ENCODE assay signal across 12 cellular contexts in the genomic region with DNA sequence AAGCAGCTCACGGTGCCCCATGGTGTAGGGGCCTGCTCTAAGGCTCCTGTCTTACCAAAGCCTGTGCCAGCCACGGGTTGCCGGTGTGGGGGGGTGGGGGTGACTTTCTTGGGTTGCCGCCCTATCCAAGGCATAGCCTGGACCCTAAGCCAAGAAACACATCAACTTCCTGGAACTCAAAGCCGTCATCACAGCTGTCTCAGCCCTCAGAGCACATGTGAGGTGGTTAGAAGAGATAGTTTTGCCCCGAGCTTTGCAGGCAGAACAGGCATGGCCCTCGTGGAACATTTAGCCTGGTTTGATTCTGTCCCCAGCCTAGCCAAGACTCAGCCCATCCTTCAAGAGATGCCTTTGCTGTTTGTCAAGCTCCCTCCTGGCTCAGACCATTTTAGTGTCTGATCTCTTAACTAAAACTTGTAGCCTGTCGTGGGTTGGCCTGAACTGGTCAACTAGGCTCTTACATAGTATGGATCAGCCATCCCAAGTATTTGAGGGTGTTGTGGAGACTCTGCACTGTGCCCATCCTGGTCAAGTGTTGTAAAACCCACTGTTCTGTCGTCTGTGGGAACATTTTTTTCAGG.
A peak's percentile ranks its signal among the peaks of the same experiment; 100 is the strongest.
DNase-seq lines count a peak whose midpoint lies in the region; ATAC-seq, FAIRE-seq and TF ChIP-seq lines count a peak whose summit lies in the region.
"Had no signal": no experiment of that assay in that cellular context is flagged by ENCODE, and none has a peak within 500 bp of the region (broad histone marks: within the 10 kb centered on the region; RNA-seq: fewer than 3 reads in every experiment).

No MANE protein-coding gene starts in this region.

- H3K27me3 ChIP-seq in GM23338 (ENCODE audit: insufficient read depth) (no peaks in the 10 kb centered on the region), astrocyte (ENCODE audit: insufficient read depth, low read length) (no peaks in the 10 kb centered on the region), gastroesophageal sphincter (no peaks in the 10 kb centered on the region), skeletal muscle tissue (ENCODE audit: control insufficient read depth in 3 of 3, insufficient read depth in 3 of 3, low read length in 3 of 3) (no peaks in the 10 kb centered on the region)

- FAIRE-seq in astrocyte (lab: Jason Lieb, UNC), result peak; percentile 50

- H3K27ac ChIP-seq in GM23338 (ENCODE audit: low read depth) (peak overlapping the region; percentile 59; the same call in 1 of the 2 replicates), astrocyte (ENCODE audit: low read depth, low read length) (peak overlapping the region; percentile 44), gastroesophageal sphincter (peak overlapping the region in 3 of 4 donors; percentile 28 to 80 (median 29)), skeletal muscle tissue (ENCODE audit: low read depth, low read length) (peak overlapping the region; percentile 52)

- H3K36me3 ChIP-seq in GM23338 (ENCODE audit: insufficient read depth), result no peaks in the 10 kb centered on the region
- no peaks in the 10 kb centered on the region for H3K36me3 ChIP-seq in astrocyte (ENCODE audit: insufficient read depth, low read length)
- H3K36me3 ChIP-seq in gastroesophageal sphincter, result peaks cover 0 to 4% of the 10 kb centered on the region in 2 donors
- peaks cover 0 to 2% (median 0%) of the 10 kb centered on the region in 3 donors for H3K36me3 ChIP-seq in skeletal muscle tissue (ENCODE audit: control insufficient read depth in 3 of 3, insufficient read depth in 3 of 3, low read length in 3 of 3)

- no peak overlapping the region for H3K4me3 ChIP-seq in GM23338
- H3K4me3 ChIP-seq in astrocyte (ENCODE audit: insufficient read depth, low read depth, low read length), result no peak overlapping the region
- H3K4me3 ChIP-seq in gastroesophageal sphincter, result no peak overlapping the region
- H3K4me3 ChIP-seq in skeletal muscle tissue (ENCODE audit: low read length in 3 of 3), result peak overlapping the region in 1 of 3 donors; percentile 15

- DNase-seq in GM23338 (ENCODE audit: low spot score), result no peak
- DNase-seq in astrocyte (ENCODE audit: low read depth), result peak; percentile 74
- DNase-seq in GM10248 (ENCODE audit: extremely low spot score), result no peak
- no peak for DNase-seq in NCI-H69 (lab: John Stamatoyannopoulos, UW)
- no peak for DNase-seq in activated CD4-positive, alpha-beta memory T cell treated with anti-CD3 and anti-CD28 coated beads for 36 hours
- DNase-seq: effector CD8-positive, alpha-beta T cell; NCI-H526; nephron progenitor cell had no signal

- H3K4me3 Mint-ChIP-seq in GM23338 (no peak overlapping the region), astrocyte (ENCODE audit: unreplicated experiment) (no peak overlapping the region)
- H3K4me3 Mint-ChIP-seq in activated CD4-positive, alpha-beta memory T cell treated with anti-CD3 and anti-CD28 coated beads for 36 hours, result no peak overlapping the region

- intact Hi-C loops in activated CD4-positive, alpha-beta memory T cell treated with anti-CD3 and anti-CD28 coated beads for 36 hours (cut with micrococcal nuclease), result no loop called here

- POLR2A ChIA-PET in GM10248 (lab: Yijun Ruan, JAX), result no interaction called here
- POLR2A ChIA-PET in activated CD4-positive, alpha-beta memory T cell treated with anti-CD3 and anti-CD28 coated beads for 36 hours (lab: Charles Lee), result no interaction called here

- TF ChIP-seq EP300 in gastroesophageal sphincter (IDR thresholded peaks at IDR 0.05), result no peak

- H3K27ac Mint-ChIP-seq in GM23338 (peak overlapping the region; percentile 59), astrocyte (ENCODE audit: unreplicated experiment) (no peak overlapping the region)
- H3K27ac Mint-ChIP-seq in activated CD4-positive, alpha-beta memory T cell treated with anti-CD3 and anti-CD28 coated beads for 36 hours, result no peak overlapping the region
- H3K27ac Mint-ChIP-seq: activated naive CD4-positive, alpha-beta T cell treated with anti-CD3 and anti-CD28 coated beads, Interleukin-2, amount 50 U/mL, for 72 hours; nephron progenitor cell had no signal

- H3K36me3 Mint-ChIP-seq in GM23338 (ENCODE audit: low read depth) (peaks cover 10% of the 10 kb centered on the region; the same call in 2 of the 3 replicates), astrocyte (ENCODE audit: low read depth, unreplicated experiment) (no peaks in the 10 kb centered on the region)
- H3K36me3 Mint-ChIP-seq in activated CD4-positive, alpha-beta memory T cell treated with anti-CD3 and anti-CD28 coated beads for 36 hours, result peaks cover 3% of the 10 kb centered on the region
- H3K36me3 Mint-ChIP-seq: activated naive CD4-positive, alpha-beta T cell treated with anti-CD3 and anti-CD28 coated beads, Interleukin-2, amount 50 U/mL, for 72 hours had no signal

- H3K9me3 ChIP-seq in astrocyte (ENCODE audit: insufficient read depth, low read depth, low read length) (no peaks in the 10 kb centered on the region), gastroesophageal sphincter (no peaks in the 10 kb centered on the region), skeletal muscle tissue (ENCODE audit: control insufficient read depth in 3 of 3, low read length in 3 of 3) (no peaks in the 10 kb centered on the region)

- H3K4me1 Mint-ChIP-seq in GM23338 (peaks cover 60% of the 10 kb centered on the region), astrocyte (ENCODE audit: low read depth, unreplicated experiment) (peaks cover 33% of the 10 kb centered on the region)
- peaks cover 24% of the 10 kb centered on the region for H3K4me1 Mint-ChIP-seq in activated CD4-positive, alpha-beta memory T cell treated with anti-CD3 and anti-CD28 coated beads for 36 hours (ENCODE audit: low read depth)

- H3K9me2 ChIP-seq in GM23338 (ENCODE audit: insufficient read depth), result no peaks in the 10 kb centered on the region

- H3K79me2 ChIP-seq in GM23338 (replicated peaks; ENCODE audit: insufficient read depth), result peaks cover 73% of the 10 kb centered on the region
- H3K79me2 ChIP-seq in astrocyte (ENCODE audit: insufficient read depth, low read length), result peaks cover 95% of the 10 kb centered on the region

- no peak overlapping the region for H3K4me2 ChIP-seq in GM23338
- H3K4me2 ChIP-seq in astrocyte (ENCODE audit: low read length), result peak overlapping the region; percentile 50

- ATAC-seq in GM23338 (no peak), gastroesophageal sphincter (no peak), HG03442 (IDR thresholded peaks at IDR 0.05; ENCODE audit: unreplicated experiment) (no peak)
- ATAC-seq: activated naive CD4-positive, alpha-beta T cell treated with anti-CD3 and anti-CD28 coated beads, Interleukin-2, amount 50 U/mL, for 72 hours had no signal

- H2AFZ ChIP-seq in GM23338, result no peak overlapping the region
- H2AFZ ChIP-seq in astrocyte (ENCODE audit: low read depth, low read length), result no peak overlapping the region

- H3K27me3 Mint-ChIP-seq in GM23338 (ENCODE audit: insufficient read depth, low read depth, poor library complexity), result peaks cover 6% of the 10 kb centered on the region
- no peaks in the 10 kb centered on the region for H3K27me3 Mint-ChIP-seq in astrocyte (ENCODE audit: low read depth, unreplicated experiment)
- no peaks in the 10 kb centered on the region for H3K27me3 Mint-ChIP-seq in activated CD4-positive, alpha-beta memory T cell treated with anti-CD3 and anti-CD28 coated beads for 36 hours

- CTCF ChIA-PET in GM10248 (lab: Yijun Ruan, JAX), result interaction anchor here (1.0 kb wide), 2 partner anchors 10 to 11 kb away, joined by 3 read pairs; no protein-coding TSS in a partner anchor
- CTCF ChIA-PET in activated CD4-positive, alpha-beta memory T cell treated with anti-CD3 and anti-CD28 coated beads for 36 hours (lab: Charles Lee), result no interaction called here

- TF ChIP-seq CTCF in GM23338 (conservative IDR thresholded peaks at IDR 0.05; ENCODE audit: low read depth in 2 of 2), result no peak
- TF ChIP-seq CTCF in astrocyte (IDR thresholded peaks at IDR 0.05; ENCODE audit: insufficient read depth, low read depth, low read length), result no peak
- no peak for TF ChIP-seq CTCF in gastroesophageal sphincter (IDR thresholded peaks at IDR 0.05)
- no peak for TF ChIP-seq CTCF in GM10248 (IDR thresholded peaks at IDR 0.05; ENCODE audit: control extremely low read depth, extremely low read depth, low read depth, missing control alignments)

- H3K4me1 ChIP-seq in GM23338 (ENCODE audit: insufficient read depth) (peaks cover 54% of the 10 kb centered on the region), astrocyte (ENCODE audit: insufficient read depth, low read length) (peaks cover 12% of the 10 kb centered on the region), gastroesophageal sphincter (peaks cover 23 to 89% (median 38%) of the 10 kb centered on the region in 3 donors), skeletal muscle tissue (ENCODE audit: control insufficient read depth in 3 of 3, insufficient read depth in 3 of 3, low read length in 3 of 3) (peaks cover 58 to 69% (median 66%) of the 10 kb centered on the region in 3 donors)

- TF ChIP-seq POLR2A in gastroesophageal sphincter (IDR thresholded peaks at IDR 0.05), result no peak

- no peaks in the 10 kb centered on the region for H4K20me1 ChIP-seq in GM23338 (replicated peaks; ENCODE audit: insufficient read depth)
- H4K20me1 ChIP-seq in astrocyte (ENCODE audit: insufficient read depth, low read length), result peaks cover 91% of the 10 kb centered on the region

- H3K9ac ChIP-seq in astrocyte (ENCODE audit: low read length) (no peak overlapping the region), skeletal muscle tissue (ENCODE audit: low read depth in 1 of 3, low read length in 3 of 3) (peak overlapping the region in 1 of 3 donors; percentile 25)

- H3F3A ChIP-seq in GM23338 (replicated peaks; ENCODE audit: low read depth), result no peaks in the 10 kb centered on the region; the same call in 1 of the 2 replicates

- 40 to 67% methylated on average over 2 of the region's 9 CpGs for WGBS in gastroesophageal sphincter (ENCODE audit: low coverage in 1 of 2), 2 donors

- H3K9me3 Mint-ChIP-seq in GM23338 (no peaks in the 10 kb centered on the region), astrocyte (ENCODE audit: unreplicated experiment) (no peaks in the 10 kb centered on the region)
- H3K9me3 Mint-ChIP-seq in activated CD4-positive, alpha-beta memory T cell treated with anti-CD3 and anti-CD28 coated beads for 36 hours, result no peaks in the 10 kb centered on the region
- H3K9me3 Mint-ChIP-seq: activated naive CD4-positive, alpha-beta T cell treated with anti-CD3 and anti-CD28 coated beads, Interleukin-2, amount 50 U/mL, for 72 hours; nephron progenitor cell had no signal

TF ChIP-seq in GM23338, 12 proteins besides CTCF, POLR2A, EP300 and RAD21 (continues in another document):
- TF ChIP-seq JUNB (IDR thresholded peaks at IDR 0.05; ENCODE audit: unreplicated experiment), result no peak
- TF ChIP-seq, protein P1, sequence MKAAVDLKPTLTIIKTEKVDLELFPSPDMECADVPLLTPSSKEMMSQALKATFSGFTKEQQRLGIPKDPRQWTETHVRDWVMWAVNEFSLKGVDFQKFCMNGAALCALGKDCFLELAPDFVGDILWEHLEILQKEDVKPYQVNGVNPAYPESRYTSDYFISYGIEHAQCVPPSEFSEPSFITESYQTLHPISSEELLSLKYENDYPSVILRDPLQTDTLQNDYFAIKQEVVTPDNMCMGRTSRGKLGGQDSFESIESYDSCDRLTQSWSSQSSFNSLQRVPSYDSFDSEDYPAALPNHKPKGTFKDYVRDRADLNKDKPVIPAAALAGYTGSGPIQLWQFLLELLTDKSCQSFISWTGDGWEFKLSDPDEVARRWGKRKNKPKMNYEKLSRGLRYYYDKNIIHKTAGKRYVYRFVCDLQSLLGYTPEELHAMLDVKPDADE (IDR thresholded peaks at IDR 0.05), result no peak
